In genomic region chr7:92632791-92633190, GRCh38 we compare ENCODE assay signal across 10 cellular contexts. TPM values are rescaled to one million over a fixed set of nuclear protein-coding genes. Genes with fewer than 3 reads are reported as not detected.
DNase-seq lines count a peak whose midpoint lies in the region; ATAC-seq, FAIRE-seq and TF ChIP-seq lines count a peak whose summit lies in the region.
"Had no signal": no experiment of that assay in that cellular context is flagged by ENCODE, and none has a peak within 500 bp of the region (broad histone marks: within the 10 kb centered on the region; RNA-seq: fewer than 3 reads in every experiment).

No MANE protein-coding gene starts in this region.

- H2AFZ ChIP-seq in PC-9 (no peak overlapping the region), parathyroid adenoma (no peak overlapping the region)

- intact Hi-C loops in PC-9 (cut with micrococcal nuclease; ENCODE audit: unreplicated experiment): loop anchor here (1.0 kb wide), 1 partner anchor 203 kb away; no protein-coding TSS in a partner anchor
- intact Hi-C loops in tibial artery (cut with DNase I; ENCODE audit: low total_unique reads): loop anchor here (5.0 kb wide), 1 partner anchor 200 kb away; no protein-coding TSS in a partner anchor

- peak overlapping the region; percentile 60; the same call in 1 of the 2 replicates for H3K27ac ChIP-seq in PC-9
- peak overlapping the region; percentile 48 for H3K27ac ChIP-seq in parathyroid adenoma
- peak overlapping the region in 1 of 2 donors; percentile 38 for H3K27ac ChIP-seq in tibial artery

- no peak overlapping the region for H3K9ac ChIP-seq in parathyroid adenoma

- H3K27me3 ChIP-seq in PC-9 (ENCODE audit: insufficient read depth, low read depth): no peaks in the 10 kb centered on the region
- no peaks in the 10 kb centered on the region for H3K27me3 ChIP-seq in parathyroid adenoma (ENCODE audit: control insufficient read depth, insufficient read depth, low read length)
- H3K27me3 ChIP-seq in tibial artery: no peaks in the 10 kb centered on the region

- peaks cover 41% of the 10 kb centered on the region for H3K4me1 ChIP-seq in PC-9 (replicated peaks; ENCODE audit: insufficient read depth)
- H3K4me1 ChIP-seq in parathyroid adenoma: peaks cover 23% of the 10 kb centered on the region
- peaks cover 0 to 53% (median 27%) of the 10 kb centered on the region in 4 donors for H3K4me1 ChIP-seq in tibial artery

- H3K4me3 ChIP-seq in PC-9 (no peak overlapping the region), parathyroid adenoma (ENCODE audit: low read depth, low read length) (no peak overlapping the region), tibial artery (no peak overlapping the region)

- no peak overlapping the region for H3K27ac Mint-ChIP-seq in central memory CD8-positive, alpha-beta T cell (ENCODE audit: low read depth)
- peak overlapping the region in 2 of 10 donors; percentile 54 to 63 for H3K27ac Mint-ChIP-seq in naive thymus-derived CD8-positive, alpha-beta T cell

- peaks cover 28% of the 10 kb centered on the region for H3F3A ChIP-seq in PC-9 (ENCODE audit: insufficient read depth, low read depth)

- FAIRE-seq in D721Med (lab: Jason Lieb, UNC): peak; percentile 41

- POLR2A ChIA-PET in PC-9 (lab: Charles Lee; ENCODE audit: unreplicated experiment): interaction anchor here (0.5 kb wide), 1 partner anchor 134 kb away, joined by 4 read pairs; no protein-coding TSS in a partner anchor
- POLR2A ChIA-PET in naive thymus-derived CD8-positive, alpha-beta T cell (lab: Charles Lee): no interaction called here

- H3K9me3 ChIP-seq in PC-9 (ENCODE audit: insufficient read depth, low read depth) (no peaks in the 10 kb centered on the region; the same call in none of the 2 replicates), parathyroid adenoma (ENCODE audit: control insufficient read depth, low read length) (no peaks in the 10 kb centered on the region), tibial artery (no peaks in the 10 kb centered on the region)

- no peaks in the 10 kb centered on the region; the same call in 1 of the 2 replicates for H4K20me1 ChIP-seq in PC-9 (ENCODE audit: insufficient read depth)

- H3K4me2 ChIP-seq in PC-9 (peak overlapping the region; percentile 59), parathyroid adenoma (ENCODE audit: low read length) (no peak overlapping the region)

- H3K79me2 ChIP-seq in PC-9 (ENCODE audit: low read depth): peaks cover 12% of the 10 kb centered on the region
- peaks cover 9% of the 10 kb centered on the region for H3K79me2 ChIP-seq in parathyroid adenoma

- no TSS peak for BruUV-seq in PC-9 (replicated peaks; lab: Mats Ljungman, UMichigan)

- peak overlapping the region; percentile 11 for H3K4me3 Mint-ChIP-seq in central memory CD8-positive, alpha-beta T cell
- H3K4me3 Mint-ChIP-seq in naive thymus-derived CD8-positive, alpha-beta T cell: peak overlapping the region in 1 of 10 donors; percentile 56

- H3K9me3 Mint-ChIP-seq in central memory CD8-positive, alpha-beta T cell: peaks cover 5% of the 10 kb centered on the region
- H3K9me3 Mint-ChIP-seq in naive thymus-derived CD8-positive, alpha-beta T cell: peaks cover 0 to 15% (median 2%) of the 10 kb centered on the region in 9 donors

- H3K9me2 ChIP-seq in PC-9 (ENCODE audit: insufficient read depth): no peaks in the 10 kb centered on the region

- peaks cover 31% of the 10 kb centered on the region for H3K4me1 Mint-ChIP-seq in central memory CD8-positive, alpha-beta T cell
- H3K4me1 Mint-ChIP-seq in naive thymus-derived CD8-positive, alpha-beta T cell: peaks cover 14 to 47% (median 23%) of the 10 kb centered on the region in 4 donors

- H3K27me3 Mint-ChIP-seq in central memory CD8-positive, alpha-beta T cell: no peaks in the 10 kb centered on the region
- H3K27me3 Mint-ChIP-seq in naive thymus-derived CD8-positive, alpha-beta T cell: no peaks in the 10 kb centered on the region

- DNase-seq in D721Med (ENCODE audit: insufficient read length, low spot score) (no peak), PC-9 (no peak), tibial artery (no peak)
- no peak for DNase-seq in central memory CD8-positive, alpha-beta T cell (ENCODE audit: low spot score in 2 of 2)
- DNase-seq in stimulated activated CD4-positive, alpha-beta T cell treated with anti-CD3 and anti-CD28 coated beads, Interleukin-4, amount 100 ng/mL, for 4 hours: no peak
- no peak for DNase-seq in naive thymus-derived CD8-positive, alpha-beta T cell
- DNase-seq: H7, NCI-H1436 treated with DMSO at 0.1 percent for 48 hours had no signal

- TF ChIP-seq CTCF in D721Med (IDR thresholded peaks at IDR 0.05; ENCODE audit: insufficient read depth, missing control alignments) (no peak), PC-9 (conservative IDR thresholded peaks at IDR 0.05) (no peak), parathyroid adenoma (IDR thresholded peaks at IDR 0.05) (no peak), tibial artery (IDR thresholded peaks at IDR 0.05) (no peak)

- peaks cover 2% of the 10 kb centered on the region for H3K36me3 Mint-ChIP-seq in central memory CD8-positive, alpha-beta T cell (ENCODE audit: insufficient read depth)
- peaks cover 4 to 10% (median 6%) of the 10 kb centered on the region in 3 donors for H3K36me3 Mint-ChIP-seq in naive thymus-derived CD8-positive, alpha-beta T cell

- ATAC-seq in central memory CD8-positive, alpha-beta T cell (replicated peaks; ENCODE audit: extremely low read depth, poor library complexity, severe bottlenecking): no peak
- no peak for ATAC-seq in naive thymus-derived CD8-positive, alpha-beta T cell
- ATAC-seq in GM18868 (IDR thresholded peaks at IDR 0.05; ENCODE audit: unreplicated experiment): no peak

- H3K36me3 ChIP-seq in PC-9 (ENCODE audit: low read depth): 0 out of 2 replicates have a peak, but pooled peaks cover 6% of the 10 kb centered on the region
- no peaks in the 10 kb centered on the region for H3K36me3 ChIP-seq in parathyroid adenoma (ENCODE audit: control insufficient read depth, insufficient read depth, low read length)
- no peaks in the 10 kb centered on the region for H3K36me3 ChIP-seq in tibial artery

- CTCF ChIA-PET in PC-9 (lab: Charles Lee): interaction anchor here (0.6 kb wide), 1 partner anchor 23 kb away, joined by 7 read pairs; no protein-coding TSS in a partner anchor

RNA-seq across cellular contexts. Expression of gene FAM133B, which starts 42.6 kb away (rescaled TPM):
- 33.7 TPM in 2 replicates for total RNA-seq in PC-9 (2021)
- 10 to 100 TPM; 54.1 to 55.3 TPM for total RNA-seq in naive thymus-derived CD8-positive, alpha-beta T cell
- 10 to 100 TPM; 17.6 to 28.2 (median 26.3) TPM for polyA plus RNA-seq in naive thymus-derived CD8-positive, alpha-beta T cell
